8 cellular contexts compared by ENCODE assay signal in the genomic region with DNA sequence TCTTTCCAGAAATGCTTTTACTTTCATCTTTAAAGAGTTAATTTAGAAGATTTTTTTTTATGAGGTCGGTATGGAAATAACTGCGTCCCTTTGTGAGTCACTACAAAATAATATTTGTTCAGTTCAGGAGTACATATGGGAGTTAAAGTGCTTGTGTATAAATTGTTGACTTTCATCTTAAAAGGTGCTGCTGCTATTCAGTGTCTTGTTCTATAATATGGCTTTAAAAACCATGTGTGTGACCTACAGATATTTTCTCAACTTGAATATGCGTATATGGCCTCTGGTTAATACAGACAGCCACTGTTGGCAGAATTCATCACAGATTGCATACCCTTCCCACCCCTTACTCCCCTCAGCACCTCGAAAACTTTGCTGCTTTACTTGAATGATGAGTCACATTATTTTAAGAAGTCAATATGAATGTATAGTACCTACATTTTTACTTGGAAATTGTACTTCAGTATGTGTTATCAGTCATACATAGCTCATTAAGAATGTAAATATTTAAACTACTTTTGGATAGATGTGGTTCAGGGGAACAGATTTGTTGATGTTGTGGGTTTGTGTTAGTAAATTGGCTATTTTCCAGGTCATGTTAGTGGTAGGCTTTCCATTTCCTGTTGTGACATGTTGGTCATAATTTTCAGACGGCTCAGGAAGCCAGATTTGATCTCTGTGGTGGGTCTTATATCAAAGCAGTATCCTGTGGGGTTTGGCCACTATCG. TPM values are rescaled to one million over a fixed set of nuclear protein-coding genes. Genes with fewer than 3 reads are reported as not detected.
DNase-seq lines count a peak whose midpoint lies in the region; ATAC-seq and TF ChIP-seq lines count a peak whose summit lies in the region.

No MANE protein-coding gene starts in this region.

- POLR2A ChIA-PET in CD4-positive, alpha-beta T cell (lab: Charles Lee): interaction anchor here (1.6 to 2.3 kb wide), 2 partner anchors 9 to 38 kb away, joined by 4 to 25 read pairs; partner anchors contain the start of gene NEK1
- POLR2A ChIA-PET in PC-3 (lab: Charles Lee; ENCODE audit: unreplicated experiment): no interaction called here

- H3K27ac ChIP-seq in CD4-positive, alpha-beta T cell (ENCODE audit: low read depth, low read length): peak overlapping the region; percentile 36
- H3K27ac ChIP-seq in PC-3 (ENCODE audit: low read length): peak overlapping the region; percentile 83
- no peak overlapping the region for H3K27ac ChIP-seq in muscle layer of colon (ENCODE audit: low read depth, low read length)

- H3K79me2 ChIP-seq in PC-3 (ENCODE audit: low read length): peaks cover 63% of the 10 kb centered on the region

- H3K9ac ChIP-seq in PC-3 (ENCODE audit: low read length) (peak overlapping the region; percentile 92), muscle layer of colon (ENCODE audit: low read length) (peak overlapping the region; percentile 28)

- H3K9me2 ChIP-seq in PC-3 (replicated peaks; ENCODE audit: low read length): no peaks in the 10 kb centered on the region

- no peak overlapping the region for H2AFZ ChIP-seq in PC-3 (ENCODE audit: low read length)

- peaks cover 87% of the 10 kb centered on the region for H3K4me1 Mint-ChIP-seq in CD4-positive, alpha-beta T cell (ENCODE audit: low read depth)

- CTCF ChIA-PET in CD4-positive, alpha-beta T cell (lab: Charles Lee): interaction anchor here (1.5 to 3.9 kb wide), 2 partner anchors 9 to 39 kb away, joined by 9 to 20 read pairs; partner anchors contain the start of gene NEK1
- CTCF ChIA-PET in PC-3 (lab: Charles Lee): no interaction called here

- no peaks in the 10 kb centered on the region for H3K27me3 ChIP-seq in CD4-positive, alpha-beta T cell (ENCODE audit: control insufficient read depth, insufficient read depth, low read length)
- H3K27me3 ChIP-seq in PC-3 (ENCODE audit: low read length) (no peaks in the 10 kb centered on the region), muscle layer of colon (ENCODE audit: control insufficient read depth in 1 of 2, insufficient read depth in 2 of 2, low read length in 2 of 2) (no peaks in the 10 kb centered on the region)

- peak; percentile 7 for ATAC-seq in CD4-positive, alpha-beta T cell (ENCODE audit: poor library complexity)
- peak; percentile 16 for ATAC-seq in GM21737 (IDR thresholded peaks at IDR 0.05; ENCODE audit: unreplicated experiment)
- ATAC-seq in PC-3: peak; percentile 9
- ATAC-seq in HG03196 (IDR thresholded peaks at IDR 0.05; ENCODE audit: unreplicated experiment): no peak
- ATAC-seq in HG02588 (IDR thresholded peaks at IDR 0.05; ENCODE audit: unreplicated experiment): no peak

- peak in 3 of 10 experiments; percentile 11 to 24 (median 13) for DNase-seq in CD4-positive, alpha-beta T cell
- DNase-seq in PC-3: peak; percentile 65
- peak; percentile 83 for DNase-seq in central memory CD4-positive, alpha-beta T cell
- DNase-seq in NCI-H2227 (lab: John Stamatoyannopoulos, UW; ENCODE audit: unreplicated experiment): no peak

- H3K27ac Mint-ChIP-seq in CD4-positive, alpha-beta T cell: peak overlapping the region; percentile 98

- no peaks in the 10 kb centered on the region for H3K27me3 Mint-ChIP-seq in CD4-positive, alpha-beta T cell

- peaks cover 17% of the 10 kb centered on the region for H3K36me3 Mint-ChIP-seq in CD4-positive, alpha-beta T cell (ENCODE audit: low read depth)

- H3K36me3 ChIP-seq in PC-3 (ENCODE audit: low read depth, low read length) (no peaks in the 10 kb centered on the region), muscle layer of colon (ENCODE audit: insufficient read depth, low read length) (no peaks in the 10 kb centered on the region)

- no TSS peak for BruUV-seq in PC-3 (replicated peaks; lab: Mats Ljungman, UMichigan)

- peak overlapping the region; percentile 92 for H3K4me3 ChIP-seq in PC-3 (ENCODE audit: low read length)
- peak overlapping the region in 1 of 2 donors; percentile 98 for H3K4me3 ChIP-seq in muscle layer of colon (ENCODE audit: low read depth in 1 of 2, low read length in 2 of 2)

- no peaks in the 10 kb centered on the region for H3K9me3 ChIP-seq in CD4-positive, alpha-beta T cell (ENCODE audit: control insufficient read depth, low read length)
- H3K9me3 ChIP-seq in PC-3 (ENCODE audit: low read length) (no peaks in the 10 kb centered on the region), muscle layer of colon (ENCODE audit: low read length) (no peaks in the 10 kb centered on the region)

- H3K4me2 ChIP-seq in PC-3 (ENCODE audit: low read length): peak overlapping the region; percentile 89

- H4K20me1 ChIP-seq in PC-3 (ENCODE audit: low read length): no peaks in the 10 kb centered on the region

- no peaks in the 10 kb centered on the region for H3F3A ChIP-seq in PC-3 (ENCODE audit: low read length, unreplicated experiment)

- H3K4me1 ChIP-seq in PC-3 (ENCODE audit: insufficient read depth, low read length) (peaks cover 19% of the 10 kb centered on the region), muscle layer of colon (ENCODE audit: insufficient read depth, low read length) (peaks cover 6% of the 10 kb centered on the region)

- H3K4me3 Mint-ChIP-seq in CD4-positive, alpha-beta T cell: peak overlapping the region; percentile 79

- no peaks in the 10 kb centered on the region for H3K9me3 Mint-ChIP-seq in CD4-positive, alpha-beta T cell

- intact Hi-C loops in CD4-positive, alpha-beta T cell (cut with DNase I, micrococcal nuclease): loop anchor here in 1 of 2 experiments (1.0 kb wide), 1 partner anchor 9 kb away; no protein-coding TSS in a partner anchor
- intact Hi-C loops in PC-3 (cut with micrococcal nuclease): loop anchor here (2.0 to 10.0 kb wide), 2 partner anchors 13 to 173 kb away; no protein-coding TSS in a partner anchor

- no peak for TF ChIP-seq CTCF in CD4-positive, alpha-beta T cell (IDR thresholded peaks at IDR 0.05)
- TF ChIP-seq CTCF in PC-3 (conservative IDR thresholded peaks at IDR 0.05; ENCODE audit: low read depth, low read length): no peak

RNA-seq across cellular contexts. Expression of gene CLCN3, which starts 1.5 kb away (rescaled TPM):
- 1 to 10 TPM; 9.0 to 9.2 TPM for total RNA-seq in CD4-positive, alpha-beta T cell
- total RNA-seq in PC-3 (2014; rRNA removed): 13.2 and 16.9 TPM in 2 replicates

RNA-seq across cellular contexts. Expression of gene NEK1, which starts 9.5 kb away (rescaled TPM):
- total RNA-seq in CD4-positive, alpha-beta T cell: 10 to 100 TPM in 1 of 2 experiments, 1 to 10 TPM in 1; 9.5 to 10.2 TPM
- 3.6 and 4.3 TPM in 2 replicates for total RNA-seq in PC-3 (2014; rRNA removed)

Comparison
In these comparisons a context has a peak if more than half of its experiments do, and no peak if none do; other contexts are left out.
1. ATAC-seq: peak in CD4-positive, alpha-beta T cell (single experiment), GM21737 (single experiment) and PC-3 (single experiment); none in HG03196 (single experiment) and HG02588 (single experiment).